In the genomic region with DNA sequence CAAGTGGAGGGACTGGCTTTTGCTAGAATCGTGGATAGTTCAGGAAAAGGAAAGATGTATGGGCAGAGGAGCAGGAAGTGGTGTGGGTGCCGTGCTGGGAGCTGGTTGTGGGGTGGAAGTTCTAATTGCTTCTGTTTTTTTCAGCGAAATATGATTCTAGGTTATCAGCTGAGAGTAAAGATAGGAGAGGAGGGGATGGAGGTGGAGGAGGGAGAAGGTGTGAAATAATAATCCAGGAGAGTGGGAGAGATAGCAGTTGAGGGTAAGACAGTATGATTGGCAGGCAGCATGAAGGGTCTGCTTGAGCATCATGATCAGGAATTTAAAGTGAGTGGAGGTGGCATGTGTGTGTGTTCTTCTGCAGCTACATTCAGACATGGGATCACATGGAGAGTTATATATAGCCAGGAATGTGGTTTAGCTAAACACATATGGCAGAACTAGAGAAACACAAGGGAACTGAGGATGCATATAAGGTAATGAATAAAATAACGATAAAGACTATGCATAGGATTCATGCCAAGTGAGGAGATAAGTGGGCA, we compare ENCODE assay signal across 17 cellular contexts.
"Had no signal": no experiment of that assay in that cellular context is flagged by ENCODE, and none has a peak within 500 bp of the region (broad histone marks: within the 10 kb centered on the region; RNA-seq: fewer than 3 reads in every experiment).

No MANE protein-coding gene starts in this region.

- H3K4me1 ChIP-seq: left lung, lower lobe of right lung, pancreas, vagina had no signal

- ATAC-seq: effector memory CD8-positive, alpha-beta T cell; left lung; lower lobe of right lung; naive thymus-derived CD8-positive, alpha-beta T cell; pancreas; sciatic nerve; stimulated activated effector memory CD8-positive, alpha-beta T cell treated with anti-CD3 and anti-CD28 coated beads, Interleukin-12 subunit alpha, Interleukin-12 subunit beta, amount 100 ng/mL, for 72 hours had no signal

- H3K27me3 ChIP-seq: left lung, pancreas, stomach, thyroid gland, vagina had no signal

- H3K9me3 ChIP-seq: lower lobe of right lung, pancreas, stomach, thyroid gland, vagina had no signal

- H3K4me3 ChIP-seq: left lung, lower lobe of right lung, pancreas, stomach, thyroid gland, vagina had no signal

- DNase-seq: cortex of kidney; effector memory CD8-positive, alpha-beta T cell; left lung; lower lobe of right lung; naive thymus-derived CD8-positive, alpha-beta T cell; occipital lobe; pancreas; retina; stimulated activated CD4-positive, alpha-beta T cell treated with anti-CD3 and anti-CD28 coated beads, Interleukin-2, amount 100 ng/mL, for 24 hours; stimulated activated CD4-positive, alpha-beta T cell treated with anti-CD3 and anti-CD28 coated beads, Interleukin-4, amount 100 ng/mL, for 24 hours; stimulated activated naive CD4-positive, alpha-beta T cell treated with Interleukin-2 at 50 U/mL for 16 hours; stomach; thyroid gland; trophoblast cell had no signal

- H3K27ac ChIP-seq: left lung, lower lobe of right lung, pancreas, stomach, thyroid gland, vagina had no signal

- H3K36me3 ChIP-seq: left lung, lower lobe of right lung, pancreas, stomach, thyroid gland, vagina had no signal
